In genomic region chr3:53545365-53546031, GRCh38 we compare ENCODE assay signal across 14 cellular contexts. TPM values are rescaled to one million over a fixed set of nuclear protein-coding genes. Genes with fewer than 3 reads are reported as not detected.
"Had no signal": no experiment of that assay in that cellular context is flagged by ENCODE, and none has a peak within 500 bp of the region (broad histone marks: within the 10 kb centered on the region; RNA-seq: fewer than 3 reads in every experiment).

No MANE protein-coding gene starts in this region.

- ATAC-seq: activated CD8-positive, alpha-beta T cell treated with anti-CD3 and anti-CD28 coated beads, Interleukin-2, amount 10 ng/mL, durations not matched to agents 7 days and 5 days; right lobe of liver; stimulated activated naive CD8-positive, alpha-beta T cell treated with anti-CD3 and anti-CD28 coated beads, Interleukin-15, amount 100 ng/mL, for 72 hours; T-helper 17 cell; upper lobe of right lung; WTC11 had no signal

- DNase-seq: activated CD4-positive, alpha-beta T cell treated with anti-CD3 and anti-CD28 coated beads for 48 hours; activated CD8-positive, alpha-beta T cell treated with anti-CD3 and anti-CD28 coated beads, Interleukin-2, amount 10 ng/mL, durations not matched to agents 7 days and 5 days; activated gamma-delta T cell treated with Interleukin-2 at 50 U/mL for 16 hours; erythroblast; glutamatergic neuron; hypothalamus; right lobe of liver; SIG-M5; spleen; stimulated activated naive CD8-positive, alpha-beta T cell treated with anti-CD3 and anti-CD28 coated beads, Interleukin-15, amount 100 ng/mL, for 72 hours; T-helper 17 cell; upper lobe of right lung had no signal

- H3K27me3 ChIP-seq: right lobe of liver, upper lobe of right lung had no signal

- H3K36me3 ChIP-seq: right lobe of liver, spleen, upper lobe of right lung had no signal

- H3K4me1 ChIP-seq: right lobe of liver, upper lobe of right lung had no signal

- H3K4me3 ChIP-seq: right lobe of liver, spleen, upper lobe of right lung had no signal

- H3K27ac ChIP-seq: right lobe of liver, spleen, upper lobe of right lung had no signal

- H3K9me3 ChIP-seq: right lobe of liver, spleen, upper lobe of right lung had no signal

RNA-seq across cellular contexts. Expression of gene CACNA1D, which starts 51.1 kb away (rescaled TPM):
- total RNA-seq: dermis microvascular lymphatic vessel endothelial cell had no signal
